18 cellular contexts compared by ENCODE assay signal in genomic region chr4:145438298-145438697, GRCh38. TPM values are rescaled to one million over a fixed set of nuclear protein-coding genes. Genes with fewer than 3 reads are reported as not detected.
DNase-seq lines count a peak whose midpoint lies in the region; ATAC-seq lines count a peak whose summit lies in the region.
"Had no signal": no experiment of that assay in that cellular context is flagged by ENCODE, and none has a peak within 500 bp of the region (broad histone marks: within the 10 kb centered on the region; RNA-seq: fewer than 3 reads in every experiment).

No MANE protein-coding gene starts in this region.

- no peaks in the 10 kb centered on the region for H3K4me1 ChIP-seq in right cardiac atrium (ENCODE audit: control insufficient read depth, insufficient read depth, low read length)
- H3K4me1 ChIP-seq: BLaER1, Caco-2 had no signal

- H3K27me3 ChIP-seq in right cardiac atrium (ENCODE audit: control insufficient read depth, insufficient read depth), result no peaks in the 10 kb centered on the region
- H3K27me3 ChIP-seq: BLaER1 had no signal

- intact Hi-C loops in Right ventricle myocardium superior (cut with DNase I), result no loop called here
- intact Hi-C loops in right cardiac atrium (cut with DNase I), result no loop called here

- no peak for DNase-seq in Right ventricle myocardium superior
- DNase-seq in right cardiac atrium, result no peak
- DNase-seq in DMS53 (lab: John Stamatoyannopoulos, UW), result peak; percentile 24
- peak; percentile 94 for DNase-seq in NCI-H526 treated with DMSO at 0.1 percent for 48 hours (lab: John Stamatoyannopoulos, UW)
- DNase-seq in medulla oblongata (ENCODE audit: extremely low spot score), result peak; percentile 4
- DNase-seq in stimulated activated CD4-positive, alpha-beta T cell treated with anti-CD3 and anti-CD28 coated beads, Interleukin-4, amount 100 ng/mL, for 4 hours, result no peak
- DNase-seq: Caco-2; CD4-positive, CD25-positive, alpha-beta regulatory T cell; CD8-positive, alpha-beta T cell; DND-41; GM23248; H7 had no signal

- no peak overlapping the region for H3K4me3 ChIP-seq in right cardiac atrium (ENCODE audit: low read length)
- H3K4me3 ChIP-seq: BLaER1, GM23248 had no signal

- no peaks in the 10 kb centered on the region for H3K9me3 ChIP-seq in right cardiac atrium (ENCODE audit: control insufficient read depth, low read length)

- WGBS in right cardiac atrium, result 83% methylated on average over 4 of the region's 4 CpGs

- no peak overlapping the region for H3K27ac ChIP-seq in right cardiac atrium (ENCODE audit: low read length)
- H3K27ac ChIP-seq: 22Rv1, BLaER1, C4-2B, GM23248 had no signal

- peak; percentile 27 for ATAC-seq in Right ventricle myocardium superior (ENCODE audit: poor library complexity)
- no peak for ATAC-seq in right cardiac atrium
- no peak for ATAC-seq in GM21619 (IDR thresholded peaks at IDR 0.05; ENCODE audit: unreplicated experiment)
- ATAC-seq: CD8-positive, alpha-beta T cell; HCT116 had no signal

RNA-seq across cellular contexts. Expression of gene SMAD1, which starts 43.4 kb away (rescaled TPM):
- 8.9 TPM for total RNA-seq in Right ventricle myocardium superior
- 10 to 100 TPM in 1 of 4 donors, 1 to 10 TPM in 3; 8.3 to 12.0 (median 9.5) TPM for total RNA-seq in right cardiac atrium
- 2.8 TPM for polyA plus RNA-seq in right cardiac atrium
- total RNA-seq: B cell; CD8-positive, alpha-beta T cell had no signal

Comparison
In these comparisons a context has a peak if more than half of its experiments do, and no peak if none do; other contexts are left out.
1. DNase-seq: peak in DMS53 (single experiment), NCI-H526 treated with DMSO at 0.1 percent for 48 hours (single experiment) and medulla oblongata (single experiment); none in Right ventricle myocardium superior (single experiment), right cardiac atrium (0 of 3) and stimulated activated CD4-positive, alpha-beta T cell treated with anti-CD3 and anti-CD28 coated beads, Interleukin-4, amount 100 ng/mL, for 4 hours (0 of 2).